11 cellular contexts compared by ENCODE assay signal in the genomic region with DNA sequence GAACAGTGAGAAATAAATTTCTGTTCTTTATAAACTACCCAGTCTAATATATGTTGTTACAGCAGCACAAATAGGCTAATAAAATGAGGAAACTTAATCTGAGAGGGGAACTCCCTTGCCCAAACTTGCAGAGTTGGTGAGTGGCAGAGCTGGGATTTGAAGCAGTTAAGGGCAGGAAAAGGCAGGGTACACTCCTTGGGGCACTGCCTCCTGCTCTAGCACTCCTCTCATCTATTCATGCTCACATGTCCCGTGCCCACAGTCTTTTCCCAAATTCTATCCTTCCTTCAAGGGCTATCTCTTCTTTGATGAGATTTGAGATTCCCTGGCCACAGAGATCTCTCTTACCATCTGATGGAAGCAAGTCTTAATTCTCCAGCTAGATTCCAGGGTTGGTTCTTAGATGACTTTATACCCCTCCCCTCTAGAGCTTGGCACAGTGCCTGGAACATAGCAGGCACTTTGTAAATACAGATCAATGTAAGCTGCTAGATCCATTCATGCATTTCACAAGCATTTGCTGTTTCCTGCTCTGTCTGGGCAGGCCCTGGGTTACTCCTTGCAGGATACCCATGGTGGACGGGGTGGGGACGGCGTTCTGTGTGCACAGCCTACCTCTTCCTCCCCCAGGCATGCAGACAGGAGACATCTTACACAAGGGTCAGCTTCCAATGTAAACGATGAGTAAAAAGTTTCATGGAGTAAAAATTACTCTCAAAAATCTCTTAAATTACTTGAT. TPM values are rescaled to one million over a fixed set of nuclear protein-coding genes. Genes with fewer than 3 reads are reported as not detected.
A peak's percentile ranks its signal among the peaks of the same experiment; 100 is the strongest.
DNase-seq lines count a peak whose midpoint lies in the region; ATAC-seq and TF ChIP-seq lines count a peak whose summit lies in the region.
"Had no signal": no experiment of that assay in that cellular context is flagged by ENCODE, and none has a peak within 500 bp of the region (broad histone marks: within the 10 kb centered on the region; RNA-seq: fewer than 3 reads in every experiment).

No MANE protein-coding gene starts in this region.

- intact Hi-C loops in esophagus muscularis mucosa (cut with DNase I) = no loop called here

- no peak for TF ChIP-seq POLR2A in esophagus muscularis mucosa (IDR thresholded peaks at IDR 0.05; ENCODE audit: low read depth)

- 33% methylated on average over 5 of the region's 5 CpGs for WGBS in esophagus muscularis mucosa

- H3K27me3 ChIP-seq in esophagus muscularis mucosa = peaks cover 0 to under 1% (median 0%) of the 10 kb centered on the region in 4 donors

- TF ChIP-seq CTCF in VCaP (conservative IDR thresholded peaks at IDR 0.05) (no peak), esophagus muscularis mucosa (IDR thresholded peaks at IDR 0.05) (no peak)

- no peak overlapping the region for H3K4me3 ChIP-seq in esophagus muscularis mucosa

- H3K4me1 ChIP-seq in esophagus muscularis mucosa = no peaks in the 10 kb centered on the region
- H3K4me1 ChIP-seq: parathyroid adenoma had no signal

- no peaks in the 10 kb centered on the region for H3K9me3 ChIP-seq in esophagus muscularis mucosa

- H3K36me3 ChIP-seq in esophagus muscularis mucosa = no peaks in the 10 kb centered on the region

- peak; percentile 76 for DNase-seq in COR-L47 (lab: John Stamatoyannopoulos, UW)
- peak; percentile 82 for DNase-seq in NCI-H1694 (lab: John Stamatoyannopoulos, UW)
- peak; percentile 68 for DNase-seq in kidney tubule cell (ENCODE audit: low spot score)
- DNase-seq in esophagus muscularis mucosa (ENCODE audit: extremely low spot score) = no peak
- DNase-seq in midbrain (lab: John Stamatoyannopoulos, UW) = no peak
- DNase-seq: activated CD4-positive, alpha-beta memory T cell treated with anti-CD3 and anti-CD28 coated beads for 36 hours; CD8-positive, alpha-beta memory T cell had no signal

- no peak for TF ChIP-seq EP300 in esophagus muscularis mucosa (IDR thresholded peaks at IDR 0.05)

- ATAC-seq in GM19397 (IDR thresholded peaks at IDR 0.05; ENCODE audit: unreplicated experiment) (no peak), GM18519 (IDR thresholded peaks at IDR 0.05; ENCODE audit: low FRiP score, unreplicated experiment) (no peak)

- H3K27ac ChIP-seq in VCaP = peak overlapping the region; percentile 60
- no peak overlapping the region for H3K27ac ChIP-seq in esophagus muscularis mucosa (replicated peaks in 1 of 4)
- H3K27ac ChIP-seq: parathyroid adenoma had no signal

RNA-seq across cellular contexts. Expression of a gene that starts 39.2 kb away (rescaled TPM):
- total RNA-seq in esophagus muscularis mucosa = not detected
- total RNA-seq: activated CD4-positive, alpha-beta memory T cell treated with anti-CD3 and anti-CD28 coated beads for 36 hours; CD8-positive, alpha-beta memory T cell had no signal

RNA-seq across cellular contexts. Expression of a gene that starts 49.1 kb away (rescaled TPM):
- total RNA-seq in esophagus muscularis mucosa = 10 to 100 TPM; 51.4 to 73.4 (median 63.3) TPM

RNA-seq across cellular contexts. Expression of a gene that starts 52.3 kb away (rescaled TPM):
- total RNA-seq in esophagus muscularis mucosa = not detected

Comparison
In these comparisons a context has a peak if more than half of its experiments do, and no peak if none do; other contexts are left out.
1. DNase-seq: peak in COR-L47 (single experiment), NCI-H1694 (single experiment) and kidney tubule cell (single experiment); none in esophagus muscularis mucosa (single experiment) and midbrain (single experiment).